ENCODE assay signal across 1 cellular context in the genomic region with DNA sequence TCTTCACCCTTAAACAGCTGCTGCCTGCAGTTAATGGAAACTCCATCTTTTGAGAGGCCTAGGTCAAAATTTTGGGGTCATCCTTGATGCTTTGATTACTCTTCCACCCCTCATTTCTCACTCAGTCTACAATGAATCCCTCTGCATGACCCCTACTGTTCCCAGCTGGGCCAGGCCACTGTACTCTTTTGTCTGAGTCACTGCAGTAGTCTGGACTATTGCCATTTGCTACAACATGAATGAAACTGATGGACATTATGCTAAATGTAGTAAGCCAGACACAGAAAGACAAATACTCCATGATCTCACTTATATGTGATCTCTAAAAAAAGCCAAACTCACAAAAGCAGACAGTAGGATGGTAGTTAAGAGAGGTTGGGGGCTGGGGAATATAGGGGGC.
TF ChIP-seq lines count a peak whose summit lies in the region.

No MANE protein-coding gene starts in this region.

TF ChIP-seq in SK-N-SH treated with all-trans-retinoic acid at 6 μM for 48 hours, 23 proteins besides CTCF, POLR2A, EP300 and RAD21 (continued from another document):
- TF ChIP-seq, protein P1, sequence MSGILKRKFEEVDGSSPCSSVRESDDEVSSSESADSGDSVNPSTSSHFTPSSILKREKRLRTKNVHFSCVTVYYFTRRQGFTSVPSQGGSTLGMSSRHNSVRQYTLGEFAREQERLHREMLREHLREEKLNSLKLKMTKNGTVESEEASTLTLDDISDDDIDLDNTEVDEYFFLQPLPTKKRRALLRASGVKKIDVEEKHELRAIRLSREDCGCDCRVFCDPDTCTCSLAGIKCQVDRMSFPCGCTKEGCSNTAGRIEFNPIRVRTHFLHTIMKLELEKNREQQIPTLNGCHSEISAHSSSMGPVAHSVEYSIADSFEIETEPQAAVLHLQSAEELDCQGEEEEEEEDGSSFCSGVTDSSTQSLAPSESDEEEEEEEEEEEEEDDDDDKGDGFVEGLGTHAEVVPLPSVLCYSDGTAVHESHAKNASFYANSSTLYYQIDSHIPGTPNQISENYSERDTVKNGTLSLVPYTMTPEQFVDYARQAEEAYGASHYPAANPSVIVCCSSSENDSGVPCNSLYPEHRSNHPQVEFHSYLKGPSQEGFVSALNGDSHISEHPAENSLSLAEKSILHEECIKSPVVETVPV (CRISPR knock-in tag; IDR thresholded peaks at IDR 0.05) = no peak
- TF ChIP-seq ESRRG (CRISPR knock-in tag; IDR thresholded peaks at IDR 0.05) (no peak), ARNTL (CRISPR knock-in tag; IDR thresholded peaks at IDR 0.05; ENCODE audit: borderline replicate concordance, low read depth) (no peak)
TF ChIP-seq in SK-N-SH treated with all-trans-retinoic acid at 6 μM for 48 hours: peak in this region for 0.
